8 cellular contexts compared by ENCODE assay signal in genomic region chr1:40862008-40862863, GRCh38. TPM values are rescaled to one million over a fixed set of nuclear protein-coding genes. Genes with fewer than 3 reads are reported as not detected.
DNase-seq lines count a peak whose midpoint lies in the region; ATAC-seq and TF ChIP-seq lines count a peak whose summit lies in the region.

CITED4 (minus strand) TSS chr1:40862363; CDS start chr1:40862127, 236 bp downstream.

- no peaks in the 10 kb centered on the region for H3K9me3 Mint-ChIP-seq in activated CD4-positive, alpha-beta T cell treated with anti-CD3 and anti-CD28 coated beads, Interleukin-2, amount 10 ng/mL, durations not matched to agents 7 days and 5 days
- no peaks in the 10 kb centered on the region for H3K9me3 Mint-ChIP-seq in dendritic cell treated with granulocyte-macrophage colony-stimulating factor and Interleukin-4, amounts not matched to agents 40 ng/mL and 50 ng/mL, for 4 days

- peak within 1 kb of the TSS; percentile 82 for H3K4me3 Mint-ChIP-seq in activated CD4-positive, alpha-beta T cell treated with anti-CD3 and anti-CD28 coated beads, Interleukin-2, amount 10 ng/mL, durations not matched to agents 7 days and 5 days
- peak within 1 kb of the TSS; percentile 83 for H3K4me3 Mint-ChIP-seq in dendritic cell treated with granulocyte-macrophage colony-stimulating factor and Interleukin-4, amounts not matched to agents 40 ng/mL and 50 ng/mL, for 4 days

- TF ChIP-seq CTCF in AG09319 (IDR thresholded peaks at IDR 0.05; ENCODE audit: low read depth, low read length) = no peak; the same call in 1 of the 2 replicates

- H3K27me3 Mint-ChIP-seq in activated CD4-positive, alpha-beta T cell treated with anti-CD3 and anti-CD28 coated beads, Interleukin-2, amount 10 ng/mL, durations not matched to agents 7 days and 5 days = peaks cover 31% of the 10 kb centered on the region
- H3K27me3 Mint-ChIP-seq in dendritic cell treated with granulocyte-macrophage colony-stimulating factor and Interleukin-4, amounts not matched to agents 40 ng/mL and 50 ng/mL, for 4 days = peaks cover 21% of the 10 kb centered on the region

- peaks cover 2% of the 10 kb centered on the region for H3K36me3 Mint-ChIP-seq in activated CD4-positive, alpha-beta T cell treated with anti-CD3 and anti-CD28 coated beads, Interleukin-2, amount 10 ng/mL, durations not matched to agents 7 days and 5 days (ENCODE audit: low read depth)
- no peaks in the 10 kb centered on the region for H3K36me3 Mint-ChIP-seq in dendritic cell treated with granulocyte-macrophage colony-stimulating factor and Interleukin-4, amounts not matched to agents 40 ng/mL and 50 ng/mL, for 4 days (ENCODE audit: low read depth)

- peak; percentile 93 for ATAC-seq in GM19023 (IDR thresholded peaks at IDR 0.05; ENCODE audit: unreplicated experiment)
- peak; percentile 87 for ATAC-seq in HG03196 (IDR thresholded peaks at IDR 0.05; ENCODE audit: unreplicated experiment)
- peak; percentile 90 for ATAC-seq in left lobe of liver

- intact Hi-C loops in dendritic cell treated with granulocyte-macrophage colony-stimulating factor and Interleukin-4, amounts not matched to agents 40 ng/mL and 50 ng/mL, for 4 days (cut with micrococcal nuclease) = loop anchor here (5.0 kb wide), 1 partner anchor 60 kb away; no protein-coding TSS in a partner anchor

- peak within 1 kb of the TSS; percentile 97 for H3K27ac Mint-ChIP-seq in activated CD4-positive, alpha-beta T cell treated with anti-CD3 and anti-CD28 coated beads, Interleukin-2, amount 10 ng/mL, durations not matched to agents 7 days and 5 days
- H3K27ac Mint-ChIP-seq in dendritic cell treated with granulocyte-macrophage colony-stimulating factor and Interleukin-4, amounts not matched to agents 40 ng/mL and 50 ng/mL, for 4 days = peak within 1 kb of the TSS; percentile 79

- CTCF ChIA-PET in activated CD4-positive, alpha-beta T cell treated with anti-CD3 and anti-CD28 coated beads, Interleukin-2, amount 10 ng/mL, durations not matched to agents 7 days and 5 days (lab: Charles Lee) = interaction anchor here (1.0 to 2.3 kb wide), 13 partner anchors 9 to 178 kb away, joined by 3 to 15 read pairs (median 5); no protein-coding TSS in a partner anchor

- POLR2A ChIA-PET in activated CD4-positive, alpha-beta T cell treated with anti-CD3 and anti-CD28 coated beads, Interleukin-2, amount 10 ng/mL, durations not matched to agents 7 days and 5 days (lab: Charles Lee) = interaction anchor here (1.0 kb wide), 1 partner anchor 143 kb away, joined by 3 read pairs; no protein-coding TSS in a partner anchor

- H3K4me1 Mint-ChIP-seq in activated CD4-positive, alpha-beta T cell treated with anti-CD3 and anti-CD28 coated beads, Interleukin-2, amount 10 ng/mL, durations not matched to agents 7 days and 5 days = peaks cover 22% of the 10 kb centered on the region
- H3K4me1 Mint-ChIP-seq in dendritic cell treated with granulocyte-macrophage colony-stimulating factor and Interleukin-4, amounts not matched to agents 40 ng/mL and 50 ng/mL, for 4 days (ENCODE audit: low read depth) = peaks cover 26% of the 10 kb centered on the region

- DNase-seq in AG09319 (ENCODE audit: extremely low read depth, low read depth) = peak; percentile 74
- DNase-seq in NCI-H345 treated with DMSO at 0.1 percent for 48 hours (lab: John Stamatoyannopoulos, UW; ENCODE audit: unreplicated experiment) = peak; percentile 81
- DNase-seq in activated CD4-positive, alpha-beta T cell treated with anti-CD3 and anti-CD28 coated beads, Interleukin-2, amount 10 ng/mL, durations not matched to agents 7 days and 5 days = peak; percentile 95
- peak; percentile 99 for DNase-seq in left lobe of liver (ENCODE audit: low spot score)
- peak; percentile 94 to 95 for DNase-seq in stimulated activated CD4-positive, alpha-beta T cell treated with anti-CD3 and anti-CD28 coated beads, Interleukin-2, amount 100 ng/mL, for 24 hours

RNA-seq across cellular contexts. Expression of gene CITED4, which starts in this region (rescaled TPM):
- total RNA-seq in activated CD4-positive, alpha-beta T cell treated with anti-CD3 and anti-CD28 coated beads, Interleukin-2, amount 10 ng/mL, durations not matched to agents 7 days and 5 days = 1 to 10 TPM; 4.1 to 6.8 TPM
- total RNA-seq in left lobe of liver = 29.9 TPM

Comparison
In these comparisons a context has a peak if more than half of its experiments do, and no peak if none do; other contexts are left out.
1. Peak in every context shown above with its lines: DNase-seq and ATAC-seq.